Comparison of ENCODE assay signal across 8 cellular contexts in genomic region chr3:11155341-11156025, GRCh38. TPM values are rescaled to one million over a fixed set of nuclear protein-coding genes. Genes with fewer than 3 reads are reported as not detected.
A peak's percentile ranks its signal among the peaks of the same experiment; 100 is the strongest.
DNase-seq lines count a peak whose midpoint lies in the region; ATAC-seq and TF ChIP-seq lines count a peak whose summit lies in the region.

No MANE protein-coding gene starts in this region.

- H3K4me2 ChIP-seq in fibroblast of lung (ENCODE audit: extremely low read depth, insufficient read depth, low read length): peak overlapping the region; percentile 99

- H3K9me3 Mint-ChIP-seq in activated B cell treated with CpG ODN at 0.5 μM for 24 hours: no peaks in the 10 kb centered on the region

- ATAC-seq in activated B cell treated with CpG ODN at 0.5 μM for 24 hours (ENCODE audit: low read depth) (peak; percentile 25), upper lobe of left lung (ENCODE audit: low FRiP score in 2 of 2) (peak; percentile 73 to 86), HG03442 (IDR thresholded peaks at IDR 0.05; ENCODE audit: unreplicated experiment) (no peak), HG02642 (IDR thresholded peaks at IDR 0.05; ENCODE audit: poor library complexity, unreplicated experiment) (no peak)

- peaks cover 45% of the 10 kb centered on the region for H3K27me3 Mint-ChIP-seq in activated B cell treated with CpG ODN at 0.5 μM for 24 hours

- POLR2A ChIA-PET in activated B cell treated with CpG ODN at 0.5 μM for 24 hours (lab: Charles Lee): no interaction called here

- H2AFZ ChIP-seq in fibroblast of lung (ENCODE audit: low read length): peak overlapping the region; percentile 56

- TF ChIP-seq EP300 in upper lobe of left lung (IDR thresholded peaks at IDR 0.05): no peak

- H3K9ac ChIP-seq in fibroblast of lung (ENCODE audit: insufficient read depth, low read length): peak overlapping the region; percentile 88

- H3K4me3 ChIP-seq in fibroblast of lung (replicated peaks in 1 of 4; ENCODE audit: control extremely low read depth in 1 of 4, insufficient read depth in 1 of 4, low read depth in 3 of 4, low read length in 4 of 4) (peak overlapping the region; percentile 82 to 92 (median 86)), upper lobe of left lung (peak overlapping the region in 3 of 4 donors; percentile 43 to 61 (median 59))

- H3K4me1 ChIP-seq in fibroblast of lung (ENCODE audit: control insufficient read depth, extremely low read depth, insufficient read depth, low read length) (peaks cover 12% of the 10 kb centered on the region), upper lobe of left lung (peaks cover 21 to 35% (median 31%) of the 10 kb centered on the region in 4 donors)

- DNase-seq in EL (peak; percentile 87), activated B cell treated with CpG ODN at 0.5 μM for 24 hours (no peak), fibroblast of lung (ENCODE audit: low read depth in 2 of 2) (peak; percentile 81 to 84), mucosa of gallbladder (ENCODE audit: low spot score) (peak; percentile 53), upper lobe of left lung (peak in 1 of 2 donors; percentile 64)

- no peaks in the 10 kb centered on the region for H4K20me1 ChIP-seq in fibroblast of lung (ENCODE audit: control insufficient read depth, extremely low read depth, insufficient read depth, low read length)

- H3K27me3 ChIP-seq in fibroblast of lung (ENCODE audit: control insufficient read depth, insufficient read depth, low read length): no peaks in the 10 kb centered on the region
- peaks cover 0 to 4% (median 0%) of the 10 kb centered on the region in 4 donors for H3K27me3 ChIP-seq in upper lobe of left lung

- 15 to 31% methylated on average over 2 to 8 of the region's 8 CpGs for WGBS in upper lobe of left lung, 2 donors

- CTCF ChIA-PET in activated B cell treated with CpG ODN at 0.5 μM for 24 hours (lab: Charles Lee): interaction anchor here (1.3 kb wide), 1 partner anchor 179 kb away, joined by 6 read pairs; no protein-coding TSS in a partner anchor

- H3K79me2 ChIP-seq in fibroblast of lung (ENCODE audit: control insufficient read depth, insufficient read depth, low read length): peaks cover 23% of the 10 kb centered on the region

- no peak for TF ChIP-seq POLR2A in upper lobe of left lung (IDR thresholded peaks at IDR 0.05)

- H3K4me1 Mint-ChIP-seq in activated B cell treated with CpG ODN at 0.5 μM for 24 hours: peaks cover 25% of the 10 kb centered on the region

- intact Hi-C loops in activated B cell treated with CpG ODN at 0.5 μM for 24 hours (cut with micrococcal nuclease): loop anchor here (1.0 to 10.0 kb wide), 3 partner anchors 15 to 497 kb away; no protein-coding TSS in a partner anchor

- peak overlapping the region; percentile 70 for H3K4me3 Mint-ChIP-seq in activated B cell treated with CpG ODN at 0.5 μM for 24 hours

- H3K9me3 ChIP-seq in fibroblast of lung (ENCODE audit: control insufficient read depth, insufficient read depth, low read depth, low read length) (no peaks in the 10 kb centered on the region), upper lobe of left lung (no peaks in the 10 kb centered on the region)

- TF ChIP-seq CTCF in LNCAP (IDR thresholded peaks at IDR 0.05) (peak; percentile 77), activated B cell treated with CpG ODN at 0.5 μM for 24 hours (IDR thresholded peaks at IDR 0.05) (no peak), fibroblast of lung (conservative IDR thresholded peaks at IDR 0.05 in 1 of 2, IDR thresholded peaks at IDR 0.05 in 1 of 2; ENCODE audit: low read depth in 1 of 2, low read length in 2 of 2) (peak; percentile 81 to 91), upper lobe of left lung (IDR thresholded peaks at IDR 0.05) (peak; percentile 52 to 60 (median 57))

- H3K27ac ChIP-seq in fibroblast of lung (ENCODE audit: insufficient read depth, low read length) (peak overlapping the region; percentile 79), upper lobe of left lung (peak overlapping the region; percentile 7 to 67 (median 59))

- H3K36me3 ChIP-seq in fibroblast of lung (ENCODE audit: control insufficient read depth, insufficient read depth, low read length) (no peaks in the 10 kb centered on the region), upper lobe of left lung (no peaks in the 10 kb centered on the region)

- no peaks in the 10 kb centered on the region for H3K36me3 Mint-ChIP-seq in activated B cell treated with CpG ODN at 0.5 μM for 24 hours (ENCODE audit: low read depth)

- H3K27ac Mint-ChIP-seq in activated B cell treated with CpG ODN at 0.5 μM for 24 hours: no peak overlapping the region

RNA-seq across cellular contexts. Expression of gene HRH1, which starts 1.2 kb away (rescaled TPM):
- not detected in 2 replicates for total RNA-seq in activated B cell treated with CpG ODN at 0.5 μM for 24 hours
- total RNA-seq in fibroblast of lung: 30.6 and 32.6 TPM in 2 replicates
- polyA plus RNA-seq in fibroblast of lung: 11.2 and 12.6 TPM in 2 replicates
- polyA plus RNA-seq in fibroblast of lung (2012): 7.5 and 8.7 TPM in 2 replicates
- polyA minus RNA-seq in fibroblast of lung (ENCODE audit: low replicate concordance): 24.5 and 28.1 TPM in 2 replicates
- 5.6 TPM for total RNA-seq in mucosa of gallbladder
- 10 to 100 TPM in 1 of 6 donors, 1 to 10 TPM in 5; 2.9 to 13.4 (median 3.7) TPM for total RNA-seq in upper lobe of left lung

Comparison
In these comparisons a context has a peak if more than half of its experiments do, and no peak if none do; other contexts are left out.
1. ATAC-seq: peak in activated B cell treated with CpG ODN at 0.5 μM for 24 hours (single experiment) and upper lobe of left lung (2 of 2); none in HG03442 (single experiment) and HG02642 (single experiment).